In genomic region chr2:38466409-38466808, GRCh38 we compare ENCODE assay signal across 10 cellular contexts.
"Had no signal": no experiment of that assay in that cellular context is flagged by ENCODE, and none has a peak within 500 bp of the region (broad histone marks: within the 10 kb centered on the region; RNA-seq: fewer than 3 reads in every experiment).

No MANE protein-coding gene starts in this region.

- H3K36me3 ChIP-seq: WERI-Rb-1 had no signal

- H3K4me3 Mint-ChIP-seq: activated CD4-positive, alpha-beta memory T cell treated with anti-CD3 and anti-CD28 coated beads for 36 hours; activated CD4-positive, alpha-beta T cell treated with anti-CD3 and anti-CD28 coated beads for 36 hours; activated CD8-positive, alpha-beta memory T cell treated with anti-CD3 and anti-CD28 coated beads, Interleukin-2, amount 10 ng/mL, durations not matched to agents 7 days and 5 days; activated naive CD4-positive, alpha-beta T cell treated with anti-CD3 and anti-CD28 coated beads for 36 hours; neural crest cell; stimulated activated memory B cell treated with anti-CD40 and anti-IgM and Interleukin-4, amounts not matched to agents 10 μg/mL and 1 μg/mL and 100 μg/mL, for 72 hours had no signal

- ATAC-seq: activated CD4-positive, alpha-beta T cell treated with anti-CD3 and anti-CD28 coated beads for 36 hours; esophagus mucosa; stimulated activated memory B cell treated with anti-CD40 and anti-IgM and Interleukin-4, amounts not matched to agents 10 μg/mL and 1 μg/mL and 100 μg/mL, for 72 hours had no signal

- H3K9me3 Mint-ChIP-seq: activated CD4-positive, alpha-beta memory T cell treated with anti-CD3 and anti-CD28 coated beads for 36 hours; activated naive CD4-positive, alpha-beta T cell treated with anti-CD3 and anti-CD28 coated beads for 36 hours; activated T-helper 2 cell treated with anti-CD3 and anti-CD28 coated beads, Interferon-gamma antibody, Interleukin-2, Interleukin-4, amounts not matched to agents 10 μg/mL and 5 μg/mL and 100 μg/mL, durations not matched to agents 14 hours and 24 hours and 36 hours; neural crest cell; stimulated activated memory B cell treated with anti-CD40 and anti-IgM and Interleukin-4, amounts not matched to agents 10 μg/mL and 1 μg/mL and 100 μg/mL, for 72 hours had no signal

- H3K27ac ChIP-seq: WERI-Rb-1 had no signal

- H3K36me3 Mint-ChIP-seq: activated CD4-positive, alpha-beta memory T cell treated with anti-CD3 and anti-CD28 coated beads for 36 hours; activated CD8-positive, alpha-beta memory T cell treated with anti-CD3 and anti-CD28 coated beads, Interleukin-2, amount 10 ng/mL, durations not matched to agents 7 days and 5 days; stimulated activated memory B cell treated with anti-CD40 and anti-IgM and Interleukin-4, amounts not matched to agents 10 μg/mL and 1 μg/mL and 100 μg/mL, for 72 hours had no signal

- H3K4me1 Mint-ChIP-seq: neural crest cell had no signal

- H3K27ac Mint-ChIP-seq: activated CD4-positive, alpha-beta memory T cell treated with anti-CD3 and anti-CD28 coated beads for 36 hours; activated CD4-positive, alpha-beta T cell treated with anti-CD3 and anti-CD28 coated beads for 36 hours; activated CD8-positive, alpha-beta memory T cell treated with anti-CD3 and anti-CD28 coated beads, Interleukin-2, amount 10 ng/mL, durations not matched to agents 7 days and 5 days; activated naive CD4-positive, alpha-beta T cell treated with anti-CD3 and anti-CD28 coated beads for 36 hours; activated T-helper 2 cell treated with anti-CD3 and anti-CD28 coated beads, Interferon-gamma antibody, Interleukin-2, Interleukin-4, amounts not matched to agents 10 μg/mL and 5 μg/mL and 100 μg/mL, durations not matched to agents 14 hours and 24 hours and 36 hours had no signal

- DNase-seq: activated CD8-positive, alpha-beta memory T cell treated with anti-CD3 and anti-CD28 coated beads, Interleukin-2, amount 10 ng/mL, durations not matched to agents 7 days and 5 days; stimulated activated CD4-positive, alpha-beta T cell treated with anti-CD3 and anti-CD28 coated beads, Interleukin-12 subunit alpha, Interleukin-12 subunit beta, amount 100 ng/mL, for 4 hours had no signal
